In the genomic region with DNA sequence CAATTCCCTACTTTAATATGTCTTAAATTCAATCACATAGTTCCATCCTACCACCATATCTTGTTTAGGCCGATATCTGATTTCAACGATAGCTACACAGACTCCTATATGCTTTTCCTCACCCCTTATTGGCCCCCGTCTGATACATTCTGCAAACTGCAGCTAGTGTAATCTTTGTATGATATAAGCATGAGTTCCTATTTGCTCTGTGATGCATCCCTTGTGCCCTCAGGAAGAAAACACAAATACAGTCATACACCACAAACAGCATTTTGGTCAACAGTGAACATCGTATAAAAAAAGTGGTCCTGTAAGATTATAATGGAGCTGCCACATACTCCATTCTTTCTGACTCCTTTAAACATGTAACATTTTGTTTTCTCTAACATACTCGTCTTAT, we compare ENCODE assay signal across 10 cellular contexts.
"Had no signal": no experiment of that assay in that cellular context is flagged by ENCODE, and none has a peak within 500 bp of the region (broad histone marks: within the 10 kb centered on the region; RNA-seq: fewer than 3 reads in every experiment).

No MANE protein-coding gene starts in this region.

- H3K9me3 ChIP-seq: HAP-1 had no signal

- ATAC-seq: HCT116, K562 had no signal

- H3K4me3 ChIP-seq: GM23248, HAP-1, K562 had no signal

- DNase-seq: GM23248, GOT3, H7, HFFc6, IMR-90, KG1 had no signal

- H3K27ac ChIP-seq: GM23248, HL-60 had no signal

- H3K4me1 ChIP-seq: HAP-1 had no signal

- H3K36me3 ChIP-seq: HAP-1 had no signal
